ENCODE assay signal across 1 cellular context in genomic region chr6:108294297-108294786, GRCh38.
TF ChIP-seq lines count a peak whose summit lies in the region.

No MANE protein-coding gene starts in this region.

TF ChIP-seq in K562, 482 proteins besides CTCF, POLR2A, EP300 and RAD21 (continued from another document and continues in another):
- no peak for TF ChIP-seq TSHZ1 (CRISPR knock-in tag; IDR thresholded peaks at IDR 0.05)
- TF ChIP-seq BACH1 (tag; IDR thresholded peaks at IDR 0.05), result peak; percentile 59; the same call in 1 of the 2 replicates
- TF ChIP-seq ZNF696 (CRISPR knock-in tag; conservative IDR thresholded peaks at IDR 0.05), result no peak
- no peak for TF ChIP-seq PHF20 (IDR thresholded peaks at IDR 0.05; ENCODE audit: partially characterized antibody)
- no peak for TF ChIP-seq MNT (conservative IDR thresholded peaks at IDR 0.05)
- TF ChIP-seq SUPT5H (IDR thresholded peaks at IDR 0.05), result no peak
- TF ChIP-seq ZNF395 (CRISPR knock-in tag; IDR thresholded peaks at IDR 0.05), result no peak; the same call in 1 of the 2 replicates
- TF ChIP-seq NFIC (IDR thresholded peaks at IDR 0.05), result peak; percentile 63
- TF ChIP-seq SMARCE1 (IDR thresholded peaks at IDR 0.05), result no peak; the same call in 1 of the 2 replicates
- 0 out of 2 replicates have a peak, but pooled peaks have one; percentile 27 for TF ChIP-seq ZEB2 (IDR thresholded peaks at IDR 0.05)
- 0 out of 2 replicates have a peak, but pooled peaks have one; percentile 15 for TF ChIP-seq GATA2 (CRISPR knock-in tag; IDR thresholded peaks at IDR 0.05)
- no peak for TF ChIP-seq ZNF655 (CRISPR knock-in tag; IDR thresholded peaks at IDR 0.05)
- no peak for TF ChIP-seq ZBTB5 (IDR thresholded peaks at IDR 0.05)
- TF ChIP-seq LEF1 (IDR thresholded peaks at IDR 0.05), result 0 out of 2 replicates have a peak, but pooled peaks have one; percentile 7
- peak; percentile 5; the same call in 1 of the 2 replicates for TF ChIP-seq RB1 (IDR thresholded peaks at IDR 0.05; ENCODE audit: low read depth)
- TF ChIP-seq PBX2 (CRISPR knock-in tag; IDR thresholded peaks at IDR 0.05; ENCODE audit: low read depth), result no peak
- no peak for TF ChIP-seq PBX2 (tag; conservative IDR thresholded peaks at IDR 0.05; ENCODE audit: low read depth)
- peak in 1 of 3 experiments; percentile 22; a peak in 1 of 6 replicates for TF ChIP-seq ZBTB11 (CRISPR knock-in tag; IDR thresholded peaks at IDR 0.05)
- TF ChIP-seq HNRNPUL1 (IDR thresholded peaks at IDR 0.05; ENCODE audit: low read length), result no peak
- no peak for TF ChIP-seq RHOXF2B (CRISPR knock-in tag; conservative IDR thresholded peaks at IDR 0.05)
- peak in 1 of 2 experiments; percentile 34; a peak in 1 of 4 replicates for TF ChIP-seq TEAD1 (CRISPR knock-in tag; IDR thresholded peaks at IDR 0.05)
- TF ChIP-seq ZNF217 (CRISPR knock-in tag; IDR thresholded peaks at IDR 0.05), result no peak
- TF ChIP-seq TCF7 (IDR thresholded peaks at IDR 0.05; ENCODE audit: borderline replicate concordance), result no peak
- TF ChIP-seq PPARD (CRISPR knock-in tag; IDR thresholded peaks at IDR 0.05), result no peak
- TF ChIP-seq MEIS2 (IDR thresholded peaks at IDR 0.05; ENCODE audit: partially characterized antibody), result peak; percentile 9
- no peak for TF ChIP-seq ATF1 (CRISPR knock-in tag; IDR thresholded peaks at IDR 0.05)
- TF ChIP-seq ATF1 (tag; IDR thresholded peaks at IDR 0.05), result peak; percentile 77; the same call in 1 of the 2 replicates
- peak; percentile 45; the same call in 1 of the 2 replicates for TF ChIP-seq SPI1 (IDR thresholded peaks at IDR 0.05; ENCODE audit: borderline replicate concordance, low read depth, low read length)
- no peak for TF ChIP-seq SAFB (IDR thresholded peaks at IDR 0.05; ENCODE audit: borderline replicate concordance, low read depth, low read length)
- no peak for TF ChIP-seq ZNF77 (CRISPR knock-in tag; IDR thresholded peaks at IDR 0.05)
- TF ChIP-seq FOXM1 (IDR thresholded peaks at IDR 0.05; ENCODE audit: low read depth), result 0 out of 2 replicates have a peak, but pooled peaks have one; percentile 4
- TF ChIP-seq FOXM1 (CRISPR knock-in tag; IDR thresholded peaks at IDR 0.05; ENCODE audit: low read depth), result no peak
- TF ChIP-seq ZBTB17 (CRISPR knock-in tag; IDR thresholded peaks at IDR 0.05), result no peak
- TF ChIP-seq BRCA1 (IDR thresholded peaks at IDR 0.05), result no peak
- TF ChIP-seq BRCA1 (CRISPR knock-in tag; IDR thresholded peaks at IDR 0.05), result no peak
- TF ChIP-seq ZNF384 (IDR thresholded peaks at IDR 0.05; ENCODE audit: low read depth, low read length), result 0 out of 2 replicates have a peak, but pooled peaks have one; percentile 9
- peak; percentile 39 for TF ChIP-seq ZNF644 (tag; IDR thresholded peaks at IDR 0.05; ENCODE audit: low read depth)
- peak; percentile 40; the same call in 1 of the 2 replicates for TF ChIP-seq SMARCA4 (IDR thresholded peaks at IDR 0.05)
- TF ChIP-seq PRDM10 (IDR thresholded peaks at IDR 0.05; ENCODE audit: partially characterized antibody), result peak; percentile 94
- no peak for TF ChIP-seq VEZF1 (CRISPR knock-in tag; IDR thresholded peaks at IDR 0.05)
- 0 out of 2 replicates have a peak, but pooled peaks have one; percentile 4 for TF ChIP-seq SMARCC2 (IDR thresholded peaks at IDR 0.05; ENCODE audit: low read depth)
